ENCODE assay signal across 7 cellular contexts in the genomic region with DNA sequence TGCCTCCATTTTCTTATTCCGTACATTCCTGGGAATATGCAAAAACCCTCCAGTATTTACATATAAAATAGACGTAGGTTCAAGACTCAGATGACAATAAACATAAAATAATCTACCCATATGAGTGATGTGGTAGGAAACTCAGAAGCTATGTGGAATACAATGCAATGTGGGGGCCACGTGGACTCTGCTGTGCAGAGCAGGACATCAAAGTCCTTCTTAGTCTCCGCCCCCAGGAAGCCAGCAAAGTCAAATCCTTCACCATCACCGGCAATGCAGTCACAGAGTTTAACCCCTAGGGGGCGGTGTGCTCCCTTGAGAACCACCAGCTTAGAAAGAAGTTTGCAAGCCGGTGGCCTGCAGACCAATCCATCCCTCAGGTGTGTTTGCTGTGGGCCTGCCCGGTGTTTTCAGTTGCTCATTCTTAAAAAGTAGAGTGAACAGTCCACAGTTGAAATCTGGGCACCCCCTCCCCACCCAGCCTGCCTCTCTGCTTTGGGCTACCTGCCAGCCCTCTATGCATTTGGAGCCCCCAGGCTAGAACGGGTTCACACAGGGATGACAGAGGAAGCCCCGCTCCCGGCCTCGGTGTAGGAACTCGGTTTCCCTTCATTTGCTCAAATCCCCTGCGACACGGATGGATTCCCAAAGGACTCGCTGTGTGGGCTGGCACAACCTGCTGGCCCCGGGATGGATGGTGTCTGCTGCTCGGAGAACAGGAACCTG. TPM values are rescaled to one million over a fixed set of nuclear protein-coding genes. Genes with fewer than 3 reads are reported as not detected.
DNase-seq lines count a peak whose midpoint lies in the region; ATAC-seq and TF ChIP-seq lines count a peak whose summit lies in the region.

No MANE protein-coding gene starts in this region.

- in situ Hi-C loops in GM13976 (cut with MboI; ENCODE audit: low sequenced_read_pairs, unreplicated experiment) = no loop called here

- 58 to 59% methylated on average over 18 of the region's 18 CpGs for WGBS in heart right ventricle, 2 donors

- H3K9me3 ChIP-seq in adipocyte (ENCODE audit: control insufficient read depth, low read length) (no peaks in the 10 kb centered on the region), heart right ventricle (no peaks in the 10 kb centered on the region)

- peaks cover 6% of the 10 kb centered on the region for H3K27me3 ChIP-seq in adipocyte (replicated peaks; ENCODE audit: control insufficient read depth, insufficient read depth, low read length)
- H3K27me3 ChIP-seq in heart right ventricle = no peaks in the 10 kb centered on the region

- no peak overlapping the region for H3K9ac ChIP-seq in adipocyte (ENCODE audit: low read length)

- no peak overlapping the region for H3K27ac ChIP-seq in heart right ventricle

- TF ChIP-seq CTCF in GM13976 (IDR thresholded peaks at IDR 0.05; ENCODE audit: borderline replicate concordance, control extremely low read depth, extremely low read depth, insufficient read depth, missing control alignments) (peak; percentile 71), heart right ventricle (IDR thresholded peaks at IDR 0.05) (peak; percentile 77 to 92 (median 87))

- H3K4me1 ChIP-seq in adipocyte (ENCODE audit: control insufficient read depth, insufficient read depth, low read length) (peaks cover 12% of the 10 kb centered on the region), heart right ventricle (peaks cover 0 to 40% (median 5%) of the 10 kb centered on the region in 9 donors)

- ATAC-seq in heart right ventricle = peak; percentile 29 to 80 (median 69)

- DNase-seq in GM13976 (ENCODE audit: low spot score) = peak; percentile 89
- peak; percentile 67 for DNase-seq in NCI-H1105 (lab: John Stamatoyannopoulos, UW)
- peak; percentile 65 for DNase-seq in T follicular helper cell (ENCODE audit: low read depth)
- peak; percentile 88 for DNase-seq in adipocyte (ENCODE audit: low read depth)
- DNase-seq in heart right ventricle = peak; percentile 41 to 76
- DNase-seq in retina = peak; percentile 89
- no peak for DNase-seq in mesenteric fat pad (ENCODE audit: low spot score)

- H3K4me3 ChIP-seq in adipocyte (ENCODE audit: low read length) (no peak overlapping the region), heart right ventricle (no peak overlapping the region)

- H3K36me3 ChIP-seq in adipocyte (ENCODE audit: control insufficient read depth, insufficient read depth, low read length, severe bottlenecking) = no peaks in the 10 kb centered on the region
- H3K36me3 ChIP-seq in heart right ventricle = peaks cover 0 to 7% (median 0%) of the 10 kb centered on the region in 9 donors

- intact Hi-C loops in heart right ventricle (cut with DNase I) = loop anchor here in 8 of 10 donors (2.0 to 10.0 kb wide), 6 partner anchors 57 to 897 kb away; a partner anchor contains a TSS

RNA-seq across cellular contexts. Expression of a gene that starts 59.9 kb away (rescaled TPM):
- 10 to 100 TPM; 16.7 to 39.9 (median 26.4) TPM for total RNA-seq in heart right ventricle
- 10 to 100 TPM; 21.0 to 40.6 TPM for polyA plus RNA-seq in heart right ventricle
- 68.7 TPM for total RNA-seq in mesenteric fat pad
